ENCODE assay signal across 8 cellular contexts in the genomic region with DNA sequence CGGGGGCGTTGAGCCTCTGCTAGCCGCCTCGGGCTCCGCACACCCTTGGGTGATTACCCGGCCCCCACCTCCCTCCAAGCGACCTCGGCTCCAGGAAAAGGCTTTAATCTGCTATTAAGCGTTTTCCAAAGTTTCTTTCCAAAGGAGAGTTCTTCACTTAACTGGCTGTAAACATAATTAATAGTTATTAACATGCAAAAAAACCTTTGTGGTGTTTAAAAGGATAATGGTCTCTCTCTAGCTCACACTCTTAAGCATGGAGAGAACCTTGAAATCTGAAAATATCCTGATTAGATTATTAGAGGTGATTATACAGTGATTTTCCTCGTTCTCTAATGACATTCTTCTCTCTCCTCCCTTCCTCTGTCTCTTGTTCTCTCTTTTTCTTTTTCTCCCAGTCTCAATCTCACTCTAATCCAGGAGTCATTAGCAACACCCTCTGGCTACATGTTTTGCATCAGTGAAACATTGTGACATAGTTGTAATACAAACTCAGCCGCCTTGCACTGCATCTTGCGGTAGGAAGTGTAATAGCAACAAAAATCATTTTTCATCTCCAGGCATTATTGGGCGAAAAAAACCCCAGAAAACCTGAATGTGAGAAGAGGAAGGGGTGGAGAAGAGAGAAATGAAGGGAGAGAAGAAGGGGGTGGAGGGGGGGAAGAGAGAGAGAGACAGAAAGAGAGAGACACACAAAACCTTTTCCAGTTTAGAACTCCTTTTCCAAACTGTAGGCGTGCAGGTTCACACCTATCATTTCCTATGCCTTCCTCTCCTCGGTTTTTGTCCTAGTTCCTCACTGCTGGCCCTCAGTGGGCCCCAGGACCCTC. TPM values are rescaled to one million over a fixed set of nuclear protein-coding genes. Genes with fewer than 3 reads are reported as not detected.
DNase-seq lines count a peak whose midpoint lies in the region; ATAC-seq and TF ChIP-seq lines count a peak whose summit lies in the region.

No MANE protein-coding gene starts in this region.

- H3K36me3 ChIP-seq in hepatocyte (replicated peaks; ENCODE audit: insufficient read depth, low read depth): no peaks in the 10 kb centered on the region
- H3K36me3 ChIP-seq in stomach smooth muscle (ENCODE audit: control insufficient read depth in 2 of 2, insufficient read depth in 2 of 2, low read length in 2 of 2): no peaks in the 10 kb centered on the region

- peaks cover 2% of the 10 kb centered on the region for H3K36me3 Mint-ChIP-seq in activated CD4-positive, alpha-beta T cell treated with anti-CD3 and anti-CD28 coated beads, Interleukin-2, amount 10 ng/mL, durations not matched to agents 7 days and 5 days (ENCODE audit: low read depth)
- no peaks in the 10 kb centered on the region for H3K36me3 Mint-ChIP-seq in stimulated activated effector memory CD8-positive, alpha-beta T cell treated with anti-CD3 and anti-CD28 coated beads, Interleukin-12 subunit alpha, Interleukin-12 subunit beta, amount 100 ng/mL, for 72 hours

- CTCF ChIA-PET in activated CD4-positive, alpha-beta T cell treated with anti-CD3 and anti-CD28 coated beads, Interleukin-2, amount 10 ng/mL, durations not matched to agents 7 days and 5 days (lab: Charles Lee): interaction anchor here (1.2 to 1.5 kb wide), 2 partner anchors 10 to 13 kb away, joined by 4 read pairs; no protein-coding TSS in a partner anchor

- H3K4me1 Mint-ChIP-seq in activated CD4-positive, alpha-beta T cell treated with anti-CD3 and anti-CD28 coated beads, Interleukin-2, amount 10 ng/mL, durations not matched to agents 7 days and 5 days: peaks cover 21% of the 10 kb centered on the region
- H3K4me1 Mint-ChIP-seq in stimulated activated effector memory CD8-positive, alpha-beta T cell treated with anti-CD3 and anti-CD28 coated beads, Interleukin-12 subunit alpha, Interleukin-12 subunit beta, amount 100 ng/mL, for 72 hours: peaks cover 26% of the 10 kb centered on the region

- peaks cover 9% of the 10 kb centered on the region for H3K4me1 ChIP-seq in hepatocyte (ENCODE audit: insufficient read depth)
- H3K4me1 ChIP-seq in stomach smooth muscle (ENCODE audit: control insufficient read depth, insufficient read depth, low read length): peaks cover 64% of the 10 kb centered on the region

- peak overlapping the region; percentile 81 to 83 for H3K9ac ChIP-seq in stomach smooth muscle (ENCODE audit: low read length in 2 of 2)

- peak; percentile 58 for DNase-seq in HPDE6-E6E7 (ENCODE audit: extremely low spot score)
- peak; percentile 57 for DNase-seq in hepatocyte (ENCODE audit: low spot score)
- DNase-seq in activated CD4-positive, alpha-beta T cell treated with anti-CD3 and anti-CD28 coated beads, Interleukin-2, amount 10 ng/mL, durations not matched to agents 7 days and 5 days: no peak
- no peak for DNase-seq in NCI-H748 (lab: John Stamatoyannopoulos, UW; ENCODE audit: unreplicated experiment)
- no peak for DNase-seq in stimulated activated effector memory CD8-positive, alpha-beta T cell treated with anti-CD3 and anti-CD28 coated beads, Interleukin-12 subunit alpha, Interleukin-12 subunit beta, amount 100 ng/mL, for 72 hours (ENCODE audit: low spot score in 2 of 2)

- H3K9me3 ChIP-seq in hepatocyte (ENCODE audit: low read depth) (no peaks in the 10 kb centered on the region), stomach smooth muscle (ENCODE audit: control insufficient read depth in 2 of 2, low read length in 2 of 2) (no peaks in the 10 kb centered on the region)

- H3K27me3 ChIP-seq in hepatocyte: peaks cover 90% of the 10 kb centered on the region
- no peaks in the 10 kb centered on the region for H3K27me3 ChIP-seq in stomach smooth muscle (ENCODE audit: control insufficient read depth in 1 of 2, insufficient read depth in 2 of 2, low read length in 2 of 2)

- H2AFZ ChIP-seq in hepatocyte: peak overlapping the region; percentile 56

- H3K4me3 Mint-ChIP-seq in activated CD4-positive, alpha-beta T cell treated with anti-CD3 and anti-CD28 coated beads, Interleukin-2, amount 10 ng/mL, durations not matched to agents 7 days and 5 days: no peak overlapping the region
- H3K4me3 Mint-ChIP-seq in stimulated activated effector memory CD8-positive, alpha-beta T cell treated with anti-CD3 and anti-CD28 coated beads, Interleukin-12 subunit alpha, Interleukin-12 subunit beta, amount 100 ng/mL, for 72 hours: no peak overlapping the region

- H3K4me2 ChIP-seq in hepatocyte: peak overlapping the region; percentile 98

- no peak overlapping the region for H3K27ac Mint-ChIP-seq in activated CD4-positive, alpha-beta T cell treated with anti-CD3 and anti-CD28 coated beads, Interleukin-2, amount 10 ng/mL, durations not matched to agents 7 days and 5 days
- H3K27ac Mint-ChIP-seq in stimulated activated effector memory CD8-positive, alpha-beta T cell treated with anti-CD3 and anti-CD28 coated beads, Interleukin-12 subunit alpha, Interleukin-12 subunit beta, amount 100 ng/mL, for 72 hours: no peak overlapping the region

- peaks cover 63% of the 10 kb centered on the region for H3K27me3 Mint-ChIP-seq in activated CD4-positive, alpha-beta T cell treated with anti-CD3 and anti-CD28 coated beads, Interleukin-2, amount 10 ng/mL, durations not matched to agents 7 days and 5 days

- H3K27ac ChIP-seq in adipose tissue (ENCODE audit: low read depth, low read length) (peak overlapping the region; percentile 79), hepatocyte (no peak overlapping the region), stomach smooth muscle (ENCODE audit: low read length) (peak overlapping the region; percentile 98)

- 4 to 19% (median 6%) methylated on average over 15 of the region's 15 CpGs for WGBS in adipose tissue, 3 donors
- WGBS in hepatocyte (ENCODE audit: low lambda C conversion rate, missing lambda C conversion rate): 17% methylated on average over 14 of the region's 15 CpGs

- peaks cover 29% of the 10 kb centered on the region for H4K20me1 ChIP-seq in hepatocyte (ENCODE audit: insufficient read depth, poor library complexity, severe bottlenecking)

- peaks cover 6% of the 10 kb centered on the region for H3K79me2 ChIP-seq in hepatocyte

- POLR2A ChIA-PET in activated CD4-positive, alpha-beta T cell treated with anti-CD3 and anti-CD28 coated beads, Interleukin-2, amount 10 ng/mL, durations not matched to agents 7 days and 5 days (lab: Charles Lee): no interaction called here

- no peak for TF ChIP-seq CTCF in hepatocyte (IDR thresholded peaks at IDR 0.05; ENCODE audit: poor library complexity)

- H3K9me3 Mint-ChIP-seq in activated CD4-positive, alpha-beta T cell treated with anti-CD3 and anti-CD28 coated beads, Interleukin-2, amount 10 ng/mL, durations not matched to agents 7 days and 5 days: peaks cover 11% of the 10 kb centered on the region
- no peaks in the 10 kb centered on the region for H3K9me3 Mint-ChIP-seq in stimulated activated effector memory CD8-positive, alpha-beta T cell treated with anti-CD3 and anti-CD28 coated beads, Interleukin-12 subunit alpha, Interleukin-12 subunit beta, amount 100 ng/mL, for 72 hours

- no peak for ATAC-seq in HG02852 (IDR thresholded peaks at IDR 0.05; ENCODE audit: unreplicated experiment)
- ATAC-seq in stimulated activated effector memory CD8-positive, alpha-beta T cell treated with anti-CD3 and anti-CD28 coated beads, Interleukin-12 subunit alpha, Interleukin-12 subunit beta, amount 100 ng/mL, for 72 hours: no peak

- no peaks in the 10 kb centered on the region for H3K9me2 ChIP-seq in hepatocyte (replicated peaks; ENCODE audit: insufficient read depth)

- H3K4me3 ChIP-seq in hepatocyte (no peak overlapping the region), stomach smooth muscle (ENCODE audit: low read length in 2 of 2) (peak overlapping the region; percentile 70 to 85)

RNA-seq across cellular contexts. Expression of gene NR2F2, which starts 24.4 kb away (rescaled TPM):
- polyA plus RNA-seq in adipose tissue (10 to 100 TPM in 2 of 3 donors, 1 to 10 TPM in 1; 9.7 to 33.5 (median 31.4) TPM), hepatocyte (27.9 and 28.3 TPM in 2 replicates)
- 16.5 and 23.0 TPM in 2 replicates for total RNA-seq in hepatocyte
- not detected for total RNA-seq in activated CD4-positive, alpha-beta T cell treated with anti-CD3 and anti-CD28 coated beads, Interleukin-2, amount 10 ng/mL, durations not matched to agents 7 days and 5 days

Comparison
In these comparisons a context has a peak if more than half of its experiments do, and no peak if none do; other contexts are left out.
1. DNase-seq: peak in HPDE6-E6E7 (single experiment) and hepatocyte (single experiment); none in activated CD4-positive, alpha-beta T cell treated with anti-CD3 and anti-CD28 coated beads, Interleukin-2, amount 10 ng/mL, durations not matched to agents 7 days and 5 days (single experiment), NCI-H748 (single experiment) and stimulated activated effector memory CD8-positive, alpha-beta T cell treated with anti-CD3 and anti-CD28 coated beads, Interleukin-12 subunit alpha, Interleukin-12 subunit beta, amount 100 ng/mL, for 72 hours (0 of 2).
2. RNA of gene NR2F2, which starts 24.4 kb away (total RNA-seq): 16.5 to 23.0 TPM in hepatocyte; not detected in activated CD4-positive, alpha-beta T cell treated with anti-CD3 and anti-CD28 coated beads, Interleukin-2, amount 10 ng/mL, durations not matched to agents 7 days and 5 days; every median in the first group is over 10 times any median in the second.